Comparison of ENCODE assay signal across 8 cellular contexts in genomic region chr10:35642023-35642792, GRCh38. TPM values are rescaled to one million over a fixed set of nuclear protein-coding genes. Genes with fewer than 3 reads are reported as not detected.
DNase-seq lines count a peak whose midpoint lies in the region; TF ChIP-seq lines count a peak whose summit lies in the region.

Gene FZD8, minus strand, starts transcription at chr10:35642296. Its CDS starts 867 bp downstream, at chr10:35641429.

- H4K12ac ChIP-seq in trophoblast cell (ENCODE audit: low read depth, low read length), result peak within 1 kb of the TSS; percentile 54

- H3K4me2 ChIP-seq in Loucy (ENCODE audit: low read depth, low read length, poor library complexity, severe bottlenecking) (peak within 1 kb of the TSS; percentile 68), trophoblast cell (ENCODE audit: low read length) (peak within 1 kb of the TSS; percentile 72)

- no peaks in the 10 kb centered on the region for H3K79me2 ChIP-seq in Loucy (ENCODE audit: insufficient read depth, low read length)
- peaks cover 4% of the 10 kb centered on the region for H3K79me2 ChIP-seq in trophoblast cell (ENCODE audit: control insufficient read depth, insufficient read depth, low read length, poor library complexity)

- no peaks in the 10 kb centered on the region for H3K4me1 ChIP-seq in Loucy (ENCODE audit: insufficient read depth, low read length, poor library complexity, severe bottlenecking)
- peaks cover 33% of the 10 kb centered on the region for H3K4me1 ChIP-seq in adipocyte (ENCODE audit: control insufficient read depth, insufficient read depth, low read length)
- peaks cover 11 to 18% of the 10 kb centered on the region in 2 experiments for H3K4me1 ChIP-seq in trophoblast cell (ENCODE audit: control insufficient read depth in 1 of 2, insufficient read depth in 2 of 2, low read length in 2 of 2)
- peaks cover 0 to 48% (median 12%) of the 10 kb centered on the region in 4 donors for H3K4me1 ChIP-seq in tibial nerve

- peak within 1 kb of the TSS; percentile 5 for H3K18ac ChIP-seq in trophoblast cell (ENCODE audit: low read length)

- H3K9ac ChIP-seq in Loucy (ENCODE audit: low read depth, low read length, poor library complexity, severe bottlenecking) (peak within 1 kb of the TSS; percentile 41), adipocyte (ENCODE audit: low read length) (peak within 1 kb of the TSS; percentile 82), trophoblast cell (ENCODE audit: low read length) (peak within 1 kb of the TSS; percentile 92)

- H3K36me3 ChIP-seq in H7 (replicated peaks; ENCODE audit: control insufficient read depth, insufficient read depth, low read length), result no peaks in the 10 kb centered on the region
- no peaks in the 10 kb centered on the region for H3K36me3 ChIP-seq in Loucy (ENCODE audit: insufficient read depth, low read length)
- no peaks in the 10 kb centered on the region for H3K36me3 ChIP-seq in adipocyte (ENCODE audit: control insufficient read depth, insufficient read depth, low read length, severe bottlenecking)
- peaks cover 0 to 4% of the 10 kb centered on the region in 2 experiments for H3K36me3 ChIP-seq in trophoblast cell (ENCODE audit: control insufficient read depth in 1 of 2, insufficient read depth in 2 of 2, low read length in 2 of 2)
- H3K36me3 ChIP-seq in tibial nerve, result no peaks in the 10 kb centered on the region

- H2AK5ac ChIP-seq in trophoblast cell (ENCODE audit: low read length), result no peak within 1 kb of the TSS

- TF ChIP-seq CTCF in Loucy (conservative IDR thresholded peaks at IDR 0.05; ENCODE audit: low read length), result no peak
- peak in 3 of 5 experiments; percentile 17 to 54 (median 24) for TF ChIP-seq CTCF in tibial nerve (IDR thresholded peaks at IDR 0.05)

- H4K8ac ChIP-seq in trophoblast cell (ENCODE audit: low read depth, low read length), result peak within 1 kb of the TSS; percentile 45

- peak in 1 of 2 donors; percentile 99 for TF ChIP-seq EP300 in tibial nerve (IDR thresholded peaks at IDR 0.05)

- no CpG with 5 or more reads among the region's 82 CpGs for WGBS in trophoblast cell (ENCODE audit: extremely low coverage, insufficient coverage, insufficient read length)
- 0 to 1% methylated on average over 16 to 61 of the region's 82 CpGs for WGBS in tibial nerve, 2 donors

- H3K4me3 ChIP-seq in H7 (ENCODE audit: insufficient read depth, low read depth, low read length) (peak within 1 kb of the TSS; percentile 73), Loucy (ENCODE audit: low read length, poor library complexity, severe bottlenecking) (peak within 1 kb of the TSS; percentile 69), adipocyte (ENCODE audit: low read length) (peak within 1 kb of the TSS; percentile 89), trophoblast cell (ENCODE audit: low read depth, low read length) (peak within 1 kb of the TSS; percentile 87), tibial nerve (peak within 1 kb of the TSS; percentile 74 to 95 (median 86))

- H3K14ac ChIP-seq in trophoblast cell (ENCODE audit: low read length), result peak within 1 kb of the TSS; percentile 46

- peak within 1 kb of the TSS; percentile 44 for H2BK120ac ChIP-seq in trophoblast cell (ENCODE audit: insufficient read depth, low read length, poor library complexity)

- no peaks in the 10 kb centered on the region for H3K9me2 ChIP-seq in Loucy (replicated peaks; ENCODE audit: low read depth, low read length)

- H3F3A ChIP-seq in Loucy (ENCODE audit: low read depth), result no peaks in the 10 kb centered on the region

- peak; percentile 97 for DNase-seq in GM03348 (ENCODE audit: low spot score)
- DNase-seq in H7, result peak; percentile 95
- peak; percentile 32 for DNase-seq in SKM-1 (lab: John Stamatoyannopoulos, UW; ENCODE audit: unreplicated experiment)
- DNase-seq in adipocyte (ENCODE audit: low read depth), result peak; percentile 98
- DNase-seq in cardiac septum (ENCODE audit: low spot score), result peak; percentile 94
- DNase-seq in trophoblast cell, result peak; percentile 96 to 98
- peak; percentile 80 to 82 for DNase-seq in tibial nerve (ENCODE audit: low spot score in 2 of 2)

- H3K9me3 ChIP-seq in Loucy (ENCODE audit: insufficient read depth, low read depth, low read length) (no peaks in the 10 kb centered on the region), adipocyte (ENCODE audit: control insufficient read depth, low read length) (peaks cover 1% of the 10 kb centered on the region), trophoblast cell (ENCODE audit: insufficient read depth, low read depth, low read length) (peaks cover 6% of the 10 kb centered on the region), tibial nerve (peaks cover 0 to 1% (median 0%) of the 10 kb centered on the region in 4 donors)

- peaks cover 17% of the 10 kb centered on the region for H3K79me1 ChIP-seq in trophoblast cell (ENCODE audit: low read length)

- H4K91ac ChIP-seq in trophoblast cell (ENCODE audit: low read depth, low read length), result peak within 1 kb of the TSS; percentile 75

- peak within 1 kb of the TSS; percentile 96 for H2AFZ ChIP-seq in Loucy (ENCODE audit: low read length)
- H2AFZ ChIP-seq in trophoblast cell (ENCODE audit: insufficient read depth, low read length, poor library complexity), result peak within 1 kb of the TSS; percentile 74

- H2BK12ac ChIP-seq in trophoblast cell (ENCODE audit: low read length), result no peak within 1 kb of the TSS

- peak in 1 of 2 donors; percentile 96 for TF ChIP-seq POLR2A in tibial nerve (IDR thresholded peaks at IDR 0.05)

- H2BK5ac ChIP-seq in trophoblast cell (ENCODE audit: low read depth, low read length, poor library complexity), result peak within 1 kb of the TSS; percentile 58

- intact Hi-C loops in cardiac septum (cut with DNase I), result loop anchor here (5.0 to 10.0 kb wide), 4 partner anchors 190 to 850 kb away; no protein-coding TSS in a partner anchor

- H3K23ac ChIP-seq in trophoblast cell (ENCODE audit: low read length), result no peak within 1 kb of the TSS

- H3K27me3 ChIP-seq in H7 (ENCODE audit: control insufficient read depth, insufficient read depth, low read length), result peaks cover 22% of the 10 kb centered on the region
- H3K27me3 ChIP-seq in Loucy (ENCODE audit: insufficient read depth, low read length, poor library complexity, severe bottlenecking), result no peaks in the 10 kb centered on the region
- H3K27me3 ChIP-seq in adipocyte (replicated peaks; ENCODE audit: control insufficient read depth, insufficient read depth, low read length), result no peaks in the 10 kb centered on the region
- peaks cover 2% of the 10 kb centered on the region for H3K27me3 ChIP-seq in trophoblast cell (ENCODE audit: insufficient read depth, low read length)
- no peaks in the 10 kb centered on the region for H3K27me3 ChIP-seq in tibial nerve

- peak within 1 kb of the TSS; percentile 83 for H3K27ac ChIP-seq in trophoblast cell (ENCODE audit: low read depth, low read length)
- H3K27ac ChIP-seq in tibial nerve, result peak within 1 kb of the TSS; percentile 72 to 92 (median 86)

- no peaks in the 10 kb centered on the region for H4K20me1 ChIP-seq in Loucy (ENCODE audit: insufficient read depth, low read length, poor library complexity, severe bottlenecking)

- H3K4ac ChIP-seq in trophoblast cell (ENCODE audit: low read depth, low read length), result peak within 1 kb of the TSS; percentile 22

RNA-seq across cellular contexts. Expression of gene FZD8, which starts in this region (rescaled TPM):
- total RNA-seq in H7 (2014; rRNA removed; shearing (Covaris generic)), result 43.0 and 76.2 TPM in 2 replicates
- total RNA-seq in cardiac septum, result 7.7 TPM
- polyA plus RNA-seq in trophoblast cell (2013), result 6.6 TPM in 2 replicates
- 10 to 100 TPM in 3 of 4 donors, 1 to 10 TPM in 1; 9.2 to 16.5 (median 10.4) TPM for total RNA-seq in tibial nerve

Comparison
In these comparisons a context has a peak if more than half of its experiments do, and no peak if none do; other contexts are left out.
1. Peak in every context shown above with its lines: DNase-seq, H3K4me3 ChIP-seq and H3K27ac ChIP-seq.
2. DNase-seq: peak in every context shown above with its lines; median percentile 98 in adipocyte; 97 in GM03348; 97 in trophoblast cell; 95 in H7; 94 in cardiac septum; 81 in tibial nerve; 32 in SKM-1.
3. H3K9ac ChIP-seq: peak in every context shown above with its lines; median percentile 92 in trophoblast cell; 82 in adipocyte; 41 in Loucy.